ENCODE assay signal across 25 cellular contexts in genomic region chr6:35566794-35567193, GRCh38. TPM values are rescaled to one million over a fixed set of nuclear protein-coding genes. Genes with fewer than 3 reads are reported as not detected.
"Had no signal": no experiment of that assay in that cellular context is flagged by ENCODE, and none has a peak within 500 bp of the region (broad histone marks: within the 10 kb centered on the region; RNA-seq: fewer than 3 reads in every experiment).

No MANE protein-coding gene starts in this region.

- H3K4me3 Mint-ChIP-seq: activated T-helper 17 cell treated with anti-CD3 and anti-CD28 coated beads, Interleukin-2, amount 50 U/mL, for 72 hours; immature natural killer cell; memory B cell had no signal

- H3K4me3 ChIP-seq: ascending aorta, breast epithelium, esophagus muscularis mucosa, gastroesophageal sphincter, heart left ventricle, mucosa of descending colon, stomach, testis, upper lobe of left lung had no signal

- H3K36me3 ChIP-seq: breast epithelium, heart left ventricle had no signal

- H3K27me3 ChIP-seq: ascending aorta, breast epithelium, testis, upper lobe of left lung had no signal

- H3K4me1 Mint-ChIP-seq: activated T-helper 17 cell treated with anti-CD3 and anti-CD28 coated beads, Interleukin-2, amount 50 U/mL, for 72 hours; immature natural killer cell; memory B cell; naive B cell had no signal

- H3K27ac Mint-ChIP-seq: activated T-helper 17 cell treated with anti-CD3 and anti-CD28 coated beads, Interleukin-2, amount 50 U/mL, for 72 hours; immature natural killer cell; memory B cell; naive B cell had no signal

- ATAC-seq: activated T-helper 17 cell treated with anti-CD3 and anti-CD28 coated beads, Interleukin-2, amount 50 U/mL, for 72 hours; gastroesophageal sphincter; heart left ventricle; left ventricle myocardium superior; mucosa of descending colon had no signal

- DNase-seq: activated CD4-positive, alpha-beta T cell treated with anti-CD3 and anti-CD28 coated beads, Interleukin-2, amount 50 U/mL, for 4 hours; activated naive CD4-positive, alpha-beta T cell; activated T-cell treated with anti-CD3 and anti-CD28 coated beads for 4 hours; cerebellar nuclear complex; effector CD8-positive, alpha-beta T cell; heart left ventricle; immature natural killer cell; left ventricle myocardium superior; mucosa of descending colon; naive B cell; nucleus accumbens; posterior cingulate gyrus; retina; stomach; T-helper 1 cell; testis; upper lobe of left lung had no signal

- H3K36me3 Mint-ChIP-seq: memory B cell, naive B cell had no signal

- H3K9me3 Mint-ChIP-seq: activated T-helper 17 cell treated with anti-CD3 and anti-CD28 coated beads, Interleukin-2, amount 50 U/mL, for 72 hours; immature natural killer cell; memory B cell; naive B cell had no signal

- H3K27ac ChIP-seq: ascending aorta, breast epithelium, esophagus muscularis mucosa, gastroesophageal sphincter, heart left ventricle, stomach, testis, upper lobe of left lung, VCaP had no signal

- H3K4me1 ChIP-seq: ascending aorta, breast epithelium, gastroesophageal sphincter, heart left ventricle, stomach, upper lobe of left lung had no signal

- H3K9me3 ChIP-seq: ascending aorta, breast epithelium, esophagus muscularis mucosa, gastroesophageal sphincter, heart left ventricle, mucosa of descending colon, stomach, testis, upper lobe of left lung had no signal

RNA-seq across cellular contexts. Expression of gene TULP1, which starts 54.1 kb away (rescaled TPM):
- total RNA-seq: activated T-helper 17 cell treated with anti-CD3 and anti-CD28 coated beads, Interleukin-2, amount 50 U/mL, for 72 hours; ascending aorta; breast epithelium; endothelial cell of umbilical vein; heart left ventricle; left ventricle myocardium superior; mucosa of descending colon; stomach; upper lobe of left lung had no signal
